In genomic region chr12:122753213-122753571, GRCh38 we compare ENCODE assay signal across 8 cellular contexts. TPM values are rescaled to one million over a fixed set of nuclear protein-coding genes. Genes with fewer than 3 reads are reported as not detected.
DNase-seq lines count a peak whose midpoint lies in the region; ATAC-seq, FAIRE-seq and TF ChIP-seq lines count a peak whose summit lies in the region.

No MANE protein-coding gene starts in this region.

- H3K36me3 Mint-ChIP-seq in naive thymus-derived CD8-positive, alpha-beta T cell: peaks cover 1 to 46% (median 5%) of the 10 kb centered on the region in 3 donors

- peak overlapping the region; percentile 87 to 98 (median 96) for H3K4me3 Mint-ChIP-seq in naive thymus-derived CD8-positive, alpha-beta T cell

- DNase-seq in NB4 (ENCODE audit: low read depth) (peak; percentile 63), dermis blood vessel endothelial cell (peak; percentile 16), RCC 7860 (ENCODE audit: low spot score) (no peak), HCEC 1CT (no peak), SW 1271 (lab: John Stamatoyannopoulos, UW) (no peak)
- DNase-seq in naive thymus-derived CD8-positive, alpha-beta T cell: peak in 1 of 10 donors; percentile 6

- no peak for TF ChIP-seq POLR2A in NB4 (IDR thresholded peaks at IDR 0.05; ENCODE audit: extremely low read depth, insufficient read length)

- FAIRE-seq in RCC 7860 (lab: Jason Lieb, UNC): no peak

- POLR2A ChIA-PET in naive thymus-derived CD8-positive, alpha-beta T cell (lab: Charles Lee): interaction anchor here (0.6 to 2.5 kb wide), 13 partner anchors 13 to 479 kb away, joined by 3 to 14 read pairs (median 4); partner anchors contain the start of genes ABCB9, HIP1R, KNTC1 and MPHOSPH9

- no peaks in the 10 kb centered on the region for H3K9me3 Mint-ChIP-seq in naive thymus-derived CD8-positive, alpha-beta T cell

- H3K27ac Mint-ChIP-seq in naive thymus-derived CD8-positive, alpha-beta T cell: peak overlapping the region; percentile 91 to 99 (median 96)

- H3K27me3 Mint-ChIP-seq in naive thymus-derived CD8-positive, alpha-beta T cell: no peaks in the 10 kb centered on the region

- TF ChIP-seq CTCF in GM12875 (IDR thresholded peaks at IDR 0.05; ENCODE audit: borderline replicate concordance, insufficient read depth, low read depth, low read length): no peak
- TF ChIP-seq CTCF in NB4 (IDR thresholded peaks at IDR 0.05; ENCODE audit: low read depth, low read length): no peak

- peaks cover 22 to 60% (median 54%) of the 10 kb centered on the region in 4 donors for H3K4me1 Mint-ChIP-seq in naive thymus-derived CD8-positive, alpha-beta T cell

- ATAC-seq in naive thymus-derived CD8-positive, alpha-beta T cell: no peak
- no peak for ATAC-seq in HG03520 (IDR thresholded peaks at IDR 0.05; ENCODE audit: unreplicated experiment)

- H3K4me3 ChIP-seq in GM12875 (ENCODE audit: low read depth, low read length) (peak overlapping the region; percentile 69), NB4 (ENCODE audit: low read depth, low read length) (peak overlapping the region; percentile 98)

RNA-seq across cellular contexts. Expression of gene DENR, which starts 0.6 kb away (rescaled TPM):
- 27.1 and 39.8 TPM in 2 replicates for total RNA-seq in dermis blood vessel endothelial cell
- 10 to 100 TPM; 51.6 to 52.6 TPM for total RNA-seq in naive thymus-derived CD8-positive, alpha-beta T cell
- polyA plus RNA-seq in naive thymus-derived CD8-positive, alpha-beta T cell: 10 to 100 TPM; 68.0 to 79.9 (median 78.3) TPM

RNA-seq across cellular contexts. Expression of gene CCDC62, which starts 21.2 kb away (rescaled TPM):
- 0.23 and 0.51 TPM in 2 replicates for total RNA-seq in dermis blood vessel endothelial cell
- 1 to 10 TPM; 2.0 TPM for total RNA-seq in naive thymus-derived CD8-positive, alpha-beta T cell
- polyA plus RNA-seq in naive thymus-derived CD8-positive, alpha-beta T cell: under 1 TPM; 0.25 to 0.44 (median 0.42) TPM

RNA-seq across cellular contexts. Expression of gene HCAR1, which starts 22.5 kb away (rescaled TPM):
- total RNA-seq in dermis blood vessel endothelial cell: 0.05 TPM in 1 of 2 replicates, not detected in the other
- total RNA-seq in naive thymus-derived CD8-positive, alpha-beta T cell: not detected
- not detected for polyA plus RNA-seq in naive thymus-derived CD8-positive, alpha-beta T cell

RNA-seq across cellular contexts. Expression of gene HCAR3, which starts 36.6 kb away (rescaled TPM):
- not detected in 2 replicates for total RNA-seq in dermis blood vessel endothelial cell
- not detected for total RNA-seq in naive thymus-derived CD8-positive, alpha-beta T cell
- polyA plus RNA-seq in naive thymus-derived CD8-positive, alpha-beta T cell: not detected

RNA-seq across cellular contexts. Expression of gene HCAR2, which starts 50.0 kb away (rescaled TPM):
- not detected in 2 replicates for total RNA-seq in dermis blood vessel endothelial cell
- total RNA-seq in naive thymus-derived CD8-positive, alpha-beta T cell: not detected
- polyA plus RNA-seq in naive thymus-derived CD8-positive, alpha-beta T cell: not detected

Comparison
In these comparisons a context has a peak if more than half of its experiments do, and no peak if none do; other contexts are left out.
1. DNase-seq: peak in NB4 (single experiment) and dermis blood vessel endothelial cell (single experiment); none in RCC 7860 (single experiment), HCEC 1CT (single experiment) and SW 1271 (0 of 2).